Comparison of ENCODE assay signal across 8 cellular contexts in genomic region chr11:23112987-23113886, GRCh38.
A peak's percentile ranks its signal among the peaks of the same experiment; 100 is the strongest.
DNase-seq lines count a peak whose midpoint lies in the region; ATAC-seq and TF ChIP-seq lines count a peak whose summit lies in the region.

No MANE protein-coding gene starts in this region.

- no peaks in the 10 kb centered on the region for H3K4me1 ChIP-seq in ACC112 (ENCODE audit: control insufficient read depth, insufficient read depth, low read length, unreplicated experiment)

- peak; percentile 84 for DNase-seq in NCI-H345 (lab: John Stamatoyannopoulos, UW)
- peak; percentile 42 for DNase-seq in brain microvascular endothelial cell
- peak; percentile 85 for DNase-seq in kidney tubule cell (ENCODE audit: low spot score)
- no peak for DNase-seq in activated CD4-positive, CD25-positive, alpha-beta regulatory T cell (lab: John Stamatoyannopoulos, UW)

- H3K4me3 ChIP-seq in ACC112 (ENCODE audit: low read depth, low read length) (peak overlapping the region; percentile 58; the same call in 1 of the 2 replicates), brain microvascular endothelial cell (ENCODE audit: low read depth, low read length) (no peak overlapping the region)

- H3K27ac ChIP-seq in ACC112 (ENCODE audit: low read depth, low read length): no peak overlapping the region
- no peak overlapping the region for H3K27ac ChIP-seq in brain microvascular endothelial cell

- in situ Hi-C loops in brain microvascular endothelial cell (cut with HindIII; ENCODE audit: low pct_ligation_motif_present, low sequenced_read_pairs): no loop called here

- no peaks in the 10 kb centered on the region for H3K27me3 ChIP-seq in ACC112 (ENCODE audit: insufficient read depth, low read length)
- H3K27me3 ChIP-seq in brain microvascular endothelial cell (replicated peaks): no peaks in the 10 kb centered on the region

- no peaks in the 10 kb centered on the region for H3K79me2 ChIP-seq in ACC112 (ENCODE audit: control insufficient read depth, insufficient read depth, low read length, unreplicated experiment)

- ATAC-seq in GM18499 (IDR thresholded peaks at IDR 0.05; ENCODE audit: insufficient read depth, unreplicated experiment) (peak; percentile 47), HG03280 (IDR thresholded peaks at IDR 0.05; ENCODE audit: unreplicated experiment) (peak; percentile 57), HG03520 (IDR thresholded peaks at IDR 0.05; ENCODE audit: unreplicated experiment) (no peak)

- H3K36me3 ChIP-seq in ACC112 (ENCODE audit: insufficient read depth, low read length) (no peaks in the 10 kb centered on the region), brain microvascular endothelial cell (replicated peaks) (no peaks in the 10 kb centered on the region)

- H2AFZ ChIP-seq in ACC112 (ENCODE audit: low read length, unreplicated experiment): no peak overlapping the region

- TF ChIP-seq CTCF in brain microvascular endothelial cell (IDR thresholded peaks at IDR 0.05; ENCODE audit: low read depth, low read length, missing control alignments): peak; percentile 75

Comparison
In these comparisons a context has a peak if more than half of its experiments do, and no peak if none do; other contexts are left out.
1. DNase-seq: peak in NCI-H345 (single experiment), brain microvascular endothelial cell (single experiment) and kidney tubule cell (single experiment); none in activated CD4-positive, CD25-positive, alpha-beta regulatory T cell (0 of 4).